ENCODE assay signal across 9 cellular contexts in the genomic region with DNA sequence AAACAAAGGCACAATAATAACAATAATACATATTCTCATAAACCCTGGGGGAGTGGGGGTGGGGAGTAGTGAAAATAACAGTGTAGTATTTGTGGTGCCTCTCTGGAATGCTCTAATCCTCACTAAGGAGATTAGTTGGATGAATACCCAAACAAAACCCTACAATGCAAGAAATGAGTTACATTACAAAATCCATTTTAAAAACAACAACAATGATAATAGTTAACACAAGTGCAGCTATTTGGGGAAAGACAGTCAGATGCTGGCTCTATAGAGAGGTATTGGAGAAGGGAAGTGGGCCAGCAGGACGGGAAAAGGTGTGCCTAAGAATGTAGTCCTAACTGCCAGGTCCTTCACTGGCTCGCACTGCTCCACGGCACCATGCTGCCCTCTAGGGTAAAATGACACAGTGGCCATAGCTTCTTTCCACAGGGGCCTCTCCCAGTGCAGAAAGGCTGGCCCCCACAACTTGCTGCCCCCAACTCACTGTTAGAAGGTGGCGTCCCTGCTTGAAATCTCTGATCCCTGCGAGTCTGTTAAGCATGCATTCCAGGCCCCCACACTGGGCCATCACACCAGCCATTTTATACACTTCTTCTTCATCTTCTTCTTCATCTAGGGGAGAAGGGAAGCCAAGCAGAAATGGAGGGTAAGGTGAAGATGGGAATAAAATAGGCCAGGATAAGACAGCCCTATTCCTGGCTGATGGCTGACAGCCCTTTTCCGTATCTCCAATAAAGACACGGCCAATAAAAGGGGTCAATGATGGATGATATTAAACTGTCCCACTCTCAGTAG.
DNase-seq lines count a peak whose midpoint lies in the region; ATAC-seq, FAIRE-seq and TF ChIP-seq lines count a peak whose summit lies in the region.
"Had no signal": no experiment of that assay in that cellular context is flagged by ENCODE, and none has a peak within 500 bp of the region (broad histone marks: within the 10 kb centered on the region; RNA-seq: fewer than 3 reads in every experiment).

No MANE protein-coding gene starts in this region.

- ATAC-seq in RWPE2 (ENCODE audit: low read depth) (peak; percentile 76), GM19023 (IDR thresholded peaks at IDR 0.05; ENCODE audit: unreplicated experiment) (no peak)

- no peaks in the 10 kb centered on the region for H3K9me3 ChIP-seq in RWPE2 (ENCODE audit: severe bottlenecking)

- DNase-seq in DMS53 (lab: John Stamatoyannopoulos, UW), result peak; percentile 27
- DNase-seq in DMS53 treated with DMSO at 0.1 percent for 48 hours (lab: John Stamatoyannopoulos, UW; ENCODE audit: unreplicated experiment), result no peak
- no peak for DNase-seq in RWPE2 (ENCODE audit: low spot score)
- DNase-seq in frontal cortex (ENCODE audit: low spot score in 2 of 2), result peak; percentile 24 to 43
- DNase-seq in renal cortical epithelial cell (ENCODE audit: low read depth), result peak; percentile 35
- no peak for DNase-seq in stimulated activated CD4-positive, alpha-beta T cell treated with anti-CD3 and anti-CD28 coated beads, Interleukin-15, amount 100 ng/mL, for 24 hours
- DNase-seq in NCI-H1105 (lab: John Stamatoyannopoulos, UW), result no peak

- peak; percentile 58 for TF ChIP-seq CTCF in RWPE2 (IDR thresholded peaks at IDR 0.05; ENCODE audit: poor library complexity, severe bottlenecking)

- no peaks in the 10 kb centered on the region for H3K27me3 ChIP-seq in RWPE2 (ENCODE audit: insufficient read depth, poor library complexity, severe bottlenecking)

- H3K4me3 ChIP-seq in RWPE2 (ENCODE audit: severe bottlenecking), result no peak overlapping the region
- H3K4me3 ChIP-seq: SK-N-MC had no signal

- no peak overlapping the region for H3K27ac ChIP-seq in RWPE2 (ENCODE audit: poor library complexity, severe bottlenecking)
- H3K27ac ChIP-seq: SK-N-MC had no signal

- no peaks in the 10 kb centered on the region for H3K4me1 ChIP-seq in RWPE2 (ENCODE audit: insufficient read depth, poor library complexity, severe bottlenecking)

- peaks cover 100% of the 10 kb centered on the region for H3K36me3 ChIP-seq in RWPE2 (ENCODE audit: low read depth)

- no peak for FAIRE-seq in frontal cortex (lab: Jason Lieb, UNC)

Comparison
In these comparisons a context has a peak if more than half of its experiments do, and no peak if none do; other contexts are left out.
1. DNase-seq: peak in DMS53 (single experiment), frontal cortex (2 of 2) and renal cortical epithelial cell (single experiment); none in DMS53 treated with DMSO at 0.1 percent for 48 hours (single experiment), RWPE2 (single experiment), stimulated activated CD4-positive, alpha-beta T cell treated with anti-CD3 and anti-CD28 coated beads, Interleukin-15, amount 100 ng/mL, for 24 hours (single experiment) and NCI-H1105 (single experiment).